In genomic region chr12:39329876-39330275, GRCh38 we compare ENCODE assay signal across 24 cellular contexts.
"Had no signal": no experiment of that assay in that cellular context is flagged by ENCODE, and none has a peak within 500 bp of the region (broad histone marks: within the 10 kb centered on the region; RNA-seq: fewer than 3 reads in every experiment).

No MANE protein-coding gene starts in this region.

- H3K4me3 Mint-ChIP-seq: naive thymus-derived CD4-positive, alpha-beta T cell; nephron; neural progenitor cell; stimulated activated effector memory CD8-positive, alpha-beta T cell treated with anti-CD3 and anti-CD28 coated beads, Interleukin-12 subunit alpha, Interleukin-12 subunit beta, amount 100 ng/mL, for 72 hours; stimulated activated naive B cell treated with anti-CD40 and anti-IgM and Interleukin-4, amounts not matched to agents 10 μg/mL and 1 μg/mL and 100 μg/mL, for 72 hours; stimulated activated naive CD8-positive, alpha-beta T cell treated with anti-CD3 and anti-CD28 coated beads, Interleukin-15, Interleukin-2, amounts not matched to agents 100 ng/mL and 50 ng/mL, for 24 hours had no signal

- H3K27ac Mint-ChIP-seq: naive thymus-derived CD4-positive, alpha-beta T cell; nephron; neural progenitor cell; progenitor cell of endocrine pancreas; stimulated activated naive B cell treated with anti-CD40 and anti-IgM and Interleukin-4, amounts not matched to agents 10 μg/mL and 1 μg/mL and 100 μg/mL, for 72 hours; stimulated activated naive CD8-positive, alpha-beta T cell treated with anti-CD3 and anti-CD28 coated beads, Interleukin-15, Interleukin-2, amounts not matched to agents 100 ng/mL and 50 ng/mL, for 24 hours had no signal

- H3K4me1 Mint-ChIP-seq: nephron; neural progenitor cell; stimulated activated naive B cell treated with anti-CD40 and anti-IgM and Interleukin-4, amounts not matched to agents 10 μg/mL and 1 μg/mL and 100 μg/mL, for 72 hours had no signal

- H3K9me3 Mint-ChIP-seq: naive thymus-derived CD4-positive, alpha-beta T cell; nephron; neural progenitor cell; stimulated activated effector memory CD8-positive, alpha-beta T cell treated with anti-CD3 and anti-CD28 coated beads, Interleukin-12 subunit alpha, Interleukin-12 subunit beta, amount 100 ng/mL, for 72 hours; stimulated activated naive B cell treated with anti-CD40 and anti-IgM and Interleukin-4, amounts not matched to agents 10 μg/mL and 1 μg/mL and 100 μg/mL, for 72 hours; stimulated activated naive CD8-positive, alpha-beta T cell treated with anti-CD3 and anti-CD28 coated beads, Interleukin-15, Interleukin-2, amounts not matched to agents 100 ng/mL and 50 ng/mL, for 24 hours had no signal

- DNase-seq: naive thymus-derived CD4-positive, alpha-beta T cell; occipital lobe; ovary; posterior cingulate gyrus; psoas muscle; right cardiac atrium; right lobe of liver; sigmoid colon; small intestine; stimulated activated CD4-positive, alpha-beta T cell treated with anti-CD3 and anti-CD28 coated beads, Interleukin-15, amount 100 ng/mL, for 24 hours; stimulated activated CD4-positive, alpha-beta T cell treated with anti-CD3 and anti-CD28 coated beads, Interleukin-2, amount 100 ng/mL, for 24 hours; stimulated activated CD4-positive, alpha-beta T cell treated with anti-CD3 and anti-CD28 coated beads, Interleukin-2, amount 100 ng/mL, for 48 hours; stimulated activated CD4-positive, alpha-beta T cell treated with anti-CD3 and anti-CD28 coated beads, Interleukin-4, amount 100 ng/mL, for 24 hours; stimulated activated naive B cell treated with anti-CD40 and anti-IgM and Interleukin-4, amounts not matched to agents 10 μg/mL and 1 μg/mL and 100 μg/mL, for 72 hours; stimulated activated naive CD4-positive, alpha-beta T cell treated with Interleukin-2 at 50 U/mL for 16 hours; stomach; thyroid gland; trophoblast cell; upper lobe of left lung had no signal

- H3K27me3 Mint-ChIP-seq: naive thymus-derived CD4-positive, alpha-beta T cell; progenitor cell of endocrine pancreas; stimulated activated naive B cell treated with anti-CD40 and anti-IgM and Interleukin-4, amounts not matched to agents 10 μg/mL and 1 μg/mL and 100 μg/mL, for 72 hours; stimulated activated naive CD8-positive, alpha-beta T cell treated with anti-CD3 and anti-CD28 coated beads, Interleukin-15, Interleukin-2, amounts not matched to agents 100 ng/mL and 50 ng/mL, for 24 hours had no signal

- ATAC-seq: naive thymus-derived CD4-positive, alpha-beta T cell; psoas muscle; right cardiac atrium; right lobe of liver; stimulated activated effector memory CD8-positive, alpha-beta T cell treated with anti-CD3 and anti-CD28 coated beads, Interleukin-12 subunit alpha, Interleukin-12 subunit beta, amount 100 ng/mL, for 72 hours; stimulated activated naive B cell treated with anti-CD40 and anti-IgM and Interleukin-4, amounts not matched to agents 10 μg/mL and 1 μg/mL and 100 μg/mL, for 72 hours had no signal

- H3K36me3 Mint-ChIP-seq: stimulated activated naive B cell treated with anti-CD40 and anti-IgM and Interleukin-4, amounts not matched to agents 10 μg/mL and 1 μg/mL and 100 μg/mL, for 72 hours had no signal
